ENCODE assay signal across 9 cellular contexts in the genomic region with DNA sequence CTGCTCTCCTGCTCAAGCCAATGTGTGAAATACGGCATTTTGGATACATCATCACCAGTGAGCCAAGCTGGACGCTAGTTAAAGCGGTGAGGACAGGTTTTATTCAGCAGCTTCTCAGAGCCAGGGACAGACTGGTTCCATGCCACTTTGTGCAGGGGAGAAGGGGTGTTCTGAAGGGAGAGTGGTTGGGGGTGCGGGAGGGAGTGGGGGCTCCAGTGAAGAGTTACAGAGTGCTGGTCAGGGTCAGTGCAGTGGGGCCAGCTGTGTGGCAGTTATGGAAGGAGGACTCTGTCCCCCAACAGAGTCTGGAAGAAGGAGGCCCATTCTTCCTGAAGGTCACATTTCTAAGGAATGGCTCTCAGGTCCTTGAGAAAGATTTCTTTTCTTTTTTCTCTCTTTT. TPM values are rescaled to one million over a fixed set of nuclear protein-coding genes. Genes with fewer than 3 reads are reported as not detected.
"Had no signal": no experiment of that assay in that cellular context is flagged by ENCODE, and none has a peak within 500 bp of the region (broad histone marks: within the 10 kb centered on the region; RNA-seq: fewer than 3 reads in every experiment).

No MANE protein-coding gene starts in this region.

RNA-seq across cellular contexts. Expression of gene OBP2A, which starts 11.1 kb away (rescaled TPM):
- total RNA-seq: LHCN-M2, MCF 10A, NCI-H460, OCI-LY7, PC-9, Right ventricle myocardium inferior, RPMI7951, SJCRH30, SK-MEL-5 had no signal

RNA-seq across cellular contexts. Expression of gene LCN1, which starts 13.6 kb away (rescaled TPM):
- total RNA-seq: LHCN-M2, MCF 10A, OCI-LY7, PC-9, Right ventricle myocardium inferior, RPMI7951, SJCRH30, SK-MEL-5 had no signal

RNA-seq across cellular contexts. Expression of gene PAEP, which starts 26.7 kb away (rescaled TPM):
- total RNA-seq: LHCN-M2, MCF 10A, OCI-LY7, PC-9, Right ventricle myocardium inferior, RPMI7951, SJCRH30 had no signal
